In genomic region chr17:46192484-46193245, GRCh38 we compare ENCODE assay signal across 1 cellular context.
TF ChIP-seq lines count a peak whose summit lies in the region.

No MANE protein-coding gene starts in this region.

TF ChIP-seq in K562, 482 proteins besides CTCF, POLR2A, EP300 and RAD21 (continued from another document):
- TF ChIP-seq KDM1A (IDR thresholded peaks at IDR 0.05) = no peak
- no peak for TF ChIP-seq ZNF280A (IDR thresholded peaks at IDR 0.05; ENCODE audit: low read depth, partially characterized antibody)
- TF ChIP-seq ZNF140 (CRISPR knock-in tag; IDR thresholded peaks at IDR 0.05) = no peak
- no peak for TF ChIP-seq NCOA6 (IDR thresholded peaks at IDR 0.05)
- 0 out of 2 replicates have a peak, but pooled peaks have one; percentile 37 for TF ChIP-seq RREB1 (CRISPR knock-in tag; IDR thresholded peaks at IDR 0.05)
- TF ChIP-seq TEAD2 (tag; IDR thresholded peaks at IDR 0.05) = no peak
- TF ChIP-seq ZNF644 (tag; IDR thresholded peaks at IDR 0.05; ENCODE audit: low read depth) = peak; percentile 64; the same call in 1 of the 2 replicates
- TF ChIP-seq TEAD1 (CRISPR knock-in tag; IDR thresholded peaks at IDR 0.05) = no peak
- no peak for TF ChIP-seq NFATC3 (IDR thresholded peaks at IDR 0.05)
- no peak for TF ChIP-seq POU5F1 (IDR thresholded peaks at IDR 0.05; ENCODE audit: borderline replicate concordance, low read depth, low read length, partially characterized antibody)
- no peak for TF ChIP-seq FOXA1 (IDR thresholded peaks at IDR 0.05; ENCODE audit: borderline replicate concordance)
- TF ChIP-seq POLR3A (IDR thresholded peaks at IDR 0.05; ENCODE audit: borderline replicate concordance, extremely low read depth, insufficient read depth, insufficient read length) = no peak
- peak; percentile 14 for TF ChIP-seq HDAC3 (IDR thresholded peaks at IDR 0.05; ENCODE audit: borderline replicate concordance, partially characterized antibody)
- TF ChIP-seq CREBBP (IDR thresholded peaks at IDR 0.05; ENCODE audit: low read depth, low read length) = no peak
- no peak for TF ChIP-seq SMARCE1 (IDR thresholded peaks at IDR 0.05)
- 0 out of 2 replicates have a peak, but pooled peaks have one; percentile 38 for TF ChIP-seq ZNF583 (CRISPR knock-in tag; IDR thresholded peaks at IDR 0.05)
- TF ChIP-seq CCNT2 (IDR thresholded peaks at IDR 0.05; ENCODE audit: borderline replicate concordance, extremely low read depth, insufficient read length, low read depth, low read length) = peak; percentile 88
- no peak for TF ChIP-seq MIER1 (IDR thresholded peaks at IDR 0.05; ENCODE audit: low read depth)
- TF ChIP-seq MAFK (IDR thresholded peaks at IDR 0.05; ENCODE audit: low read length) = no peak
- no peak for TF ChIP-seq ZNF699 (CRISPR knock-in tag; IDR thresholded peaks at IDR 0.05; ENCODE audit: insufficient replicate concordance)
- no peak for TF ChIP-seq MTA1 (IDR thresholded peaks at IDR 0.05; ENCODE audit: borderline replicate concordance)
- no peak; the same call in 1 of the 2 replicates for TF ChIP-seq KAT8 (IDR thresholded peaks at IDR 0.05; ENCODE audit: low read depth)
- no peak for TF ChIP-seq ETV1 (tag; conservative IDR thresholded peaks at IDR 0.05; ENCODE audit: low read depth)
- TF ChIP-seq KDM5B (IDR thresholded peaks at IDR 0.05; ENCODE audit: insufficient replicate concordance, low read depth, low read length) = peak; percentile 92
- TF ChIP-seq STAG1 (CRISPR knock-in tag; IDR thresholded peaks at IDR 0.05; ENCODE audit: borderline replicate concordance) = no peak; the same call in 1 of the 2 replicates
- no peak for TF ChIP-seq ILF3 (IDR thresholded peaks at IDR 0.05; ENCODE audit: borderline replicate concordance)
- no peak for TF ChIP-seq CBX2 (IDR thresholded peaks at IDR 0.05; ENCODE audit: insufficient read depth, low read length, poor library complexity, severe bottlenecking)
- no peak for TF ChIP-seq ZNF830 (CRISPR knock-in tag; IDR thresholded peaks at IDR 0.05)
- TF ChIP-seq KAT2B (IDR thresholded peaks at IDR 0.05; ENCODE audit: low read depth, low read length) = no peak
- TF ChIP-seq NFIC (IDR thresholded peaks at IDR 0.05) = 0 out of 2 replicates have a peak, but pooled peaks have one; percentile 3
- TF ChIP-seq HMG20A (CRISPR knock-in tag; conservative IDR thresholded peaks at IDR 0.05) = no peak
- TF ChIP-seq RERE (CRISPR knock-in tag; IDR thresholded peaks at IDR 0.05; ENCODE audit: borderline replicate concordance) = no peak
- TF ChIP-seq GTF2E2 (tag; IDR thresholded peaks at IDR 0.05) = no peak
- no peak for TF ChIP-seq FUS (optimal IDR thresholded peaks at IDR 0.05; ENCODE audit: low read depth, low read length)
- TF ChIP-seq ZNF232 (CRISPR knock-in tag; IDR thresholded peaks at IDR 0.05) = no peak
- no peak for TF ChIP-seq ATF1 (CRISPR knock-in tag; IDR thresholded peaks at IDR 0.05)
- TF ChIP-seq ATF1 (tag; IDR thresholded peaks at IDR 0.05) = no peak
- no peak for TF ChIP-seq POLR3G (IDR thresholded peaks at IDR 0.05; ENCODE audit: extremely low read depth, insufficient read length, insufficient replicate concordance)
- no peak for TF ChIP-seq SMAD1 (IDR thresholded peaks at IDR 0.05; ENCODE audit: low read depth, low read length, partially characterized antibody)
- TF ChIP-seq ZNF354B (CRISPR knock-in tag; IDR thresholded peaks at IDR 0.05) = no peak
